In the genomic region with DNA sequence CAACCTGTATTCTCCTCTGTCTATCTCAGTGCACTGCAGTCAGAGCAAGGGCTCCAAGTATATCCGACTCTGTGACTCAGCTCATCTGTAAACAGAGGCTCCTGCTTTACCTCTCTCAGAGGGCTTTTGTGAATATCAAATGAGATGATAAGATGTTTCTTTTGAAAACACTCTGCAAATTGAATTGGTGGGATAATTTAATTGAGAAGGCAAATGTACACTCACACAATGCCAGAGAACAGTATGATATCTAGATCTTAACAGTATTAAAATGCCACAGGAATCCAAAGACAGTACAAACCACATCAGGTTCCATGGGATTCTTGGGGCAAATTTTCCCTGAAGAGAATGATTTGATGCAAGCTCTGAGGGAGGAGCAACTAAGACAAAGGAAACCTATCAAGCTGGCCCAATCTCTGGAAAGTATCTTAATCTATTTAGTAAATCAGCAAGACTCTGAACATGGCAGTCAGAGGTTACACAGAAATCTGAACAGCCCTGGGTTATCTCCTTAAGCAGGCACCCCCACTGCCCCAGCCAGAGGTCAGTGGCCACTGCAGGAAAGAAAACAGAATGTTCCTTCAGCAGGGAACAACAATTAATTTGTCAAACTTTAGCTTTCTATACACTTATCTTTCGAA, we compare ENCODE assay signal across 12 cellular contexts. TPM values are rescaled to one million over a fixed set of nuclear protein-coding genes. Genes with fewer than 3 reads are reported as not detected.
DNase-seq lines count a peak whose midpoint lies in the region; ATAC-seq and TF ChIP-seq lines count a peak whose summit lies in the region.
"Had no signal": no experiment of that assay in that cellular context is flagged by ENCODE, and none has a peak within 500 bp of the region (broad histone marks: within the 10 kb centered on the region; RNA-seq: fewer than 3 reads in every experiment).

No MANE protein-coding gene starts in this region.

- H3K27me3 Mint-ChIP-seq in Caco-2 (ENCODE audit: insufficient read depth, unreplicated experiment) = no peaks in the 10 kb centered on the region
- peaks cover 8% of the 10 kb centered on the region for H3K27me3 Mint-ChIP-seq in activated T-helper 1 cell treated with anti-CD3 and anti-CD28 coated beads, Interleukin-12 subunit alpha, Interleukin-12 subunit beta, Interleukin-2, Interleukin-4 antibody, amounts not matched to agents 30 ng/mL and 10 ng/mL and 1 ng/mL, durations not matched to agents 14 hours and 24 hours and 36 hours (ENCODE audit: insufficient read depth)

- H3K4me1 ChIP-seq in body of pancreas (peaks cover 34% of the 10 kb centered on the region), left lung (peaks cover 32 to 55% of the 10 kb centered on the region in 2 donors), upper lobe of right lung (peaks cover 38% of the 10 kb centered on the region), Caco-2 (peaks cover 24% of the 10 kb centered on the region)

- TF ChIP-seq CTCF in body of pancreas (IDR thresholded peaks at IDR 0.05) = no peak
- no peak for TF ChIP-seq CTCF in left lung (IDR thresholded peaks at IDR 0.05)
- TF ChIP-seq CTCF in upper lobe of right lung (IDR thresholded peaks at IDR 0.05) = no peak
- no peak for TF ChIP-seq CTCF in Caco-2 (IDR thresholded peaks at IDR 0.05; ENCODE audit: insufficient read depth in 1 of 2, low read depth in 1 of 2, low read length in 1 of 2, severe bottlenecking in 1 of 2, unreplicated experiment in 1 of 2)

- no peaks in the 10 kb centered on the region for H3K36me3 Mint-ChIP-seq in Caco-2 (ENCODE audit: insufficient read depth, unreplicated experiment)
- no peaks in the 10 kb centered on the region for H3K36me3 Mint-ChIP-seq in activated T-helper 1 cell treated with anti-CD3 and anti-CD28 coated beads, Interleukin-12 subunit alpha, Interleukin-12 subunit beta, Interleukin-2, Interleukin-4 antibody, amounts not matched to agents 30 ng/mL and 10 ng/mL and 1 ng/mL, durations not matched to agents 14 hours and 24 hours and 36 hours (ENCODE audit: low read depth)
- H3K36me3 Mint-ChIP-seq: natural killer cell had no signal

- H3K9me3 Mint-ChIP-seq in Caco-2 (ENCODE audit: unreplicated experiment) = no peaks in the 10 kb centered on the region
- H3K9me3 Mint-ChIP-seq in activated T-helper 1 cell treated with anti-CD3 and anti-CD28 coated beads, Interleukin-12 subunit alpha, Interleukin-12 subunit beta, Interleukin-2, Interleukin-4 antibody, amounts not matched to agents 30 ng/mL and 10 ng/mL and 1 ng/mL, durations not matched to agents 14 hours and 24 hours and 36 hours = no peaks in the 10 kb centered on the region
- H3K9me3 Mint-ChIP-seq: natural killer cell; T-helper 1 cell treated with Interleukin-12 subunit alpha and Interleukin-12 subunit beta and Interleukin-4 antibody, amounts not matched to agents 30 μg/mL and 1 μg/mL, for 36 hours had no signal

- ATAC-seq in body of pancreas = no peak
- peak; percentile 42 for ATAC-seq in left lung
- peak; percentile 45 for ATAC-seq in upper lobe of right lung
- ATAC-seq: esophagus mucosa, natural killer cell had no signal

- 41 to 47% methylated on average over 2 of the region's 2 CpGs for WGBS in body of pancreas, 2 donors

- BruUV-seq in Caco-2 (replicated peaks; lab: Mats Ljungman, UMichigan) = no TSS peak

- H3K36me3 ChIP-seq in body of pancreas (replicated peaks in 1 of 2; ENCODE audit: insufficient read depth in 1 of 2, low read depth in 2 of 2) (no peaks in the 10 kb centered on the region), left lung (no peaks in the 10 kb centered on the region), upper lobe of right lung (no peaks in the 10 kb centered on the region), Caco-2 (ENCODE audit: control insufficient read depth, insufficient read depth, low read length) (no peaks in the 10 kb centered on the region)

- intact Hi-C loops in body of pancreas (cut with DNase I) = no loop called here
- intact Hi-C loops in left lung (cut with DNase I) = no loop called here
- intact Hi-C loops in upper lobe of right lung (cut with DNase I) = no loop called here
- intact Hi-C loops in Caco-2 (cut with micrococcal nuclease; ENCODE audit: unreplicated experiment) = loop anchor here (5.0 kb wide), 1 partner anchor 47 kb away; a partner anchor contains a TSS
- intact Hi-C loops in activated T-helper 1 cell treated with anti-CD3 and anti-CD28 coated beads, Interleukin-12 subunit alpha, Interleukin-12 subunit beta, Interleukin-2, Interleukin-4 antibody, amounts not matched to agents 30 ng/mL and 10 ng/mL and 1 ng/mL, durations not matched to agents 14 hours and 24 hours and 36 hours (cut with micrococcal nuclease) = no loop called here

- peaks cover 7% of the 10 kb centered on the region for H3K4me1 Mint-ChIP-seq in Caco-2 (ENCODE audit: low read depth, unreplicated experiment)
- H3K4me1 Mint-ChIP-seq in activated T-helper 1 cell treated with anti-CD3 and anti-CD28 coated beads, Interleukin-12 subunit alpha, Interleukin-12 subunit beta, Interleukin-2, Interleukin-4 antibody, amounts not matched to agents 30 ng/mL and 10 ng/mL and 1 ng/mL, durations not matched to agents 14 hours and 24 hours and 36 hours (ENCODE audit: low read depth) = no peaks in the 10 kb centered on the region
- H3K4me1 Mint-ChIP-seq: natural killer cell had no signal

- H3K27me3 ChIP-seq in body of pancreas = no peaks in the 10 kb centered on the region
- H3K27me3 ChIP-seq in left lung = no peaks in the 10 kb centered on the region
- H3K27me3 ChIP-seq in upper lobe of right lung = no peaks in the 10 kb centered on the region
- H3K27me3 ChIP-seq in Caco-2 (replicated peaks; ENCODE audit: control insufficient read depth, insufficient read depth, low read length) = no peaks in the 10 kb centered on the region

- CTCF ChIA-PET in Caco-2 (lab: Charles Lee) = no interaction called here

- H3K27ac ChIP-seq in body of pancreas (peak overlapping the region in 3 of 4 donors; percentile 26 to 50 (median 48)), left lung (peak overlapping the region; percentile 3 to 57), upper lobe of right lung (peak overlapping the region; percentile 56)

- H3K4me3 ChIP-seq in body of pancreas (no peak overlapping the region), left lung (no peak overlapping the region), upper lobe of right lung (no peak overlapping the region), Caco-2 (ENCODE audit: low read depth, low read length) (no peak overlapping the region)

- TF ChIP-seq POLR2A in body of pancreas (IDR thresholded peaks at IDR 0.05) = no peak

- DNase-seq in NCI-H748 treated with DMSO at 0.1 percent for 48 hours (lab: John Stamatoyannopoulos, UW) = peak; percentile 11
- DNase-seq in NCI-H748 (lab: John Stamatoyannopoulos, UW; ENCODE audit: unreplicated experiment) = no peak
- peak in 1 of 4 donors; percentile 6 for DNase-seq in body of pancreas
- no peak for DNase-seq in left lung
- no peak for DNase-seq in upper lobe of right lung
- DNase-seq in Caco-2 = no peak
- no peak for DNase-seq in inferior parietal cortex (ENCODE audit: extremely low spot score)
- DNase-seq in activated T-helper 1 cell treated with anti-CD3 and anti-CD28 coated beads, Interleukin-12 subunit alpha, Interleukin-12 subunit beta, Interleukin-2, Interleukin-4 antibody, amounts not matched to agents 30 ng/mL and 10 ng/mL and 1 ng/mL, durations not matched to agents 14 hours and 24 hours and 36 hours (ENCODE audit: low spot score) = no peak
- DNase-seq: natural killer cell, NCI-H1436 treated with DMSO at 0.1 percent for 48 hours had no signal

- no peak overlapping the region for H3K27ac Mint-ChIP-seq in Caco-2 (ENCODE audit: unreplicated experiment)
- H3K27ac Mint-ChIP-seq in activated T-helper 1 cell treated with anti-CD3 and anti-CD28 coated beads, Interleukin-12 subunit alpha, Interleukin-12 subunit beta, Interleukin-2, Interleukin-4 antibody, amounts not matched to agents 30 ng/mL and 10 ng/mL and 1 ng/mL, durations not matched to agents 14 hours and 24 hours and 36 hours = no peak overlapping the region
- H3K27ac Mint-ChIP-seq: natural killer cell; T-helper 1 cell treated with Interleukin-12 subunit alpha and Interleukin-12 subunit beta and Interleukin-4 antibody, amounts not matched to agents 30 μg/mL and 1 μg/mL, for 36 hours had no signal

- POLR2A ChIA-PET in Caco-2 (lab: Charles Lee) = no interaction called here

- H3K4me3 Mint-ChIP-seq in Caco-2 (ENCODE audit: unreplicated experiment) = no peak overlapping the region
- H3K4me3 Mint-ChIP-seq in activated T-helper 1 cell treated with anti-CD3 and anti-CD28 coated beads, Interleukin-12 subunit alpha, Interleukin-12 subunit beta, Interleukin-2, Interleukin-4 antibody, amounts not matched to agents 30 ng/mL and 10 ng/mL and 1 ng/mL, durations not matched to agents 14 hours and 24 hours and 36 hours = no peak overlapping the region
- H3K4me3 Mint-ChIP-seq: natural killer cell; T-helper 1 cell treated with Interleukin-12 subunit alpha and Interleukin-12 subunit beta and Interleukin-4 antibody, amounts not matched to agents 30 μg/mL and 1 μg/mL, for 36 hours had no signal

- H3K9me3 ChIP-seq in body of pancreas = no peaks in the 10 kb centered on the region
- no peaks in the 10 kb centered on the region for H3K9me3 ChIP-seq in left lung
- H3K9me3 ChIP-seq in upper lobe of right lung = no peaks in the 10 kb centered on the region
- H3K9me3 ChIP-seq in Caco-2 = no peaks in the 10 kb centered on the region

RNA-seq across cellular contexts. Expression of a gene that starts 45.9 kb away (rescaled TPM):
- 10 to 100 TPM; 24.9 to 34.6 TPM for total RNA-seq in body of pancreas
- 10 to 100 TPM; 38.9 to 63.6 TPM for total RNA-seq in left lung
- total RNA-seq in upper lobe of right lung = 100 TPM
- 2.0 and 2.7 TPM in 2 replicates for total RNA-seq in Caco-2 (2022)
- total RNA-seq in activated T-helper 1 cell treated with anti-CD3 and anti-CD28 coated beads, Interleukin-12 subunit alpha, Interleukin-12 subunit beta, Interleukin-2, Interleukin-4 antibody, amounts not matched to agents 30 ng/mL and 10 ng/mL and 1 ng/mL, durations not matched to agents 14 hours and 24 hours and 36 hours = 0.31 and 0.37 TPM in 2 replicates

RNA-seq across cellular contexts. Expression of a gene that starts 46.2 kb away (rescaled TPM):
- 10 to 100 TPM; 12.9 to 34.0 TPM for total RNA-seq in body of pancreas
- 10 to 100 TPM; 19.8 to 29.8 TPM for total RNA-seq in left lung
- 31.0 TPM for total RNA-seq in upper lobe of right lung
- 22.8 and 23.2 TPM in 2 replicates for total RNA-seq in Caco-2 (2022)
- total RNA-seq in activated T-helper 1 cell treated with anti-CD3 and anti-CD28 coated beads, Interleukin-12 subunit alpha, Interleukin-12 subunit beta, Interleukin-2, Interleukin-4 antibody, amounts not matched to agents 30 ng/mL and 10 ng/mL and 1 ng/mL, durations not matched to agents 14 hours and 24 hours and 36 hours = 12.1 and 14.0 TPM in 2 replicates
